15 cellular contexts compared by ENCODE assay signal in the genomic region with DNA sequence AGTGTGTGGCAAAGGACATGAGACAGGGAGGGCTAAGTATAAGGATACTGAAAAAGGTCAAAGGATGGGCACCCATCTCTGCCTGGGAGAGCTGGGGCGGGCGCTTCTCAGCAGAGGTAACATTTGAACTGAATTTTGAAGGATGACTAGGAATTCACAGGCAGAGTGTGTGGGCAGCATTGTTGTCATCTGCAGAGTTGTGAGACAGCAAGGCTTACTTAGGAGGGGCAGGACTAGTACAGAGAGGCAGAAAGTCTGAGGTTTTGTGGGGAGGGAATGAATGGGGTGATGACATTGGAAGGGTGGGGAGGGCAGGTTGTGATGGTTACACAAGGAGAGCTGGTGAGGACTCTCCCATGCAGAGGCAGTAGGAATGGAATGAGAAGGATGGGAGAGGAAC.
A peak's percentile ranks its signal among the peaks of the same experiment; 100 is the strongest.
DNase-seq lines count a peak whose midpoint lies in the region; ATAC-seq and TF ChIP-seq lines count a peak whose summit lies in the region.
"Had no signal": no experiment of that assay in that cellular context is flagged by ENCODE, and none has a peak within 500 bp of the region (broad histone marks: within the 10 kb centered on the region; RNA-seq: fewer than 3 reads in every experiment).

No MANE protein-coding gene starts in this region.

- no peak overlapping the region for H3K9ac ChIP-seq in neural progenitor cell

- H3K9me3 ChIP-seq in esophagus muscularis mucosa, result no peaks in the 10 kb centered on the region
- H3K9me3 ChIP-seq in neural progenitor cell (ENCODE audit: low read depth), result no peaks in the 10 kb centered on the region
- H3K9me3 ChIP-seq: Caco-2 had no signal

- no peak overlapping the region for H2AFZ ChIP-seq in neural progenitor cell (replicated peaks)

- H3K27me3 ChIP-seq in esophagus muscularis mucosa (no peaks in the 10 kb centered on the region), neural progenitor cell (no peaks in the 10 kb centered on the region)

- H3K4me3 ChIP-seq in esophagus muscularis mucosa (no peak overlapping the region), neural progenitor cell (no peak overlapping the region)

- H4K20me1 ChIP-seq in neural progenitor cell (ENCODE audit: low read depth), result no peaks in the 10 kb centered on the region

- DNase-seq in activated T-cell treated with anti-CD3 and anti-CD28 coated beads, Interleukin-2, amount 50 U/mL, for 72 hours, result peak in 1 of 2 donors; percentile 12
- DNase-seq in activated T-cell treated with anti-CD3 and anti-CD28 coated beads, Interleukin-2, amount 50 U/mL, for 4 hours, result no peak
- peak; percentile 18 for DNase-seq in M059J (ENCODE audit: low read depth)
- peak; percentile 39 for DNase-seq in esophagus muscularis mucosa (ENCODE audit: extremely low spot score)
- DNase-seq in neural progenitor cell (ENCODE audit: low spot score), result no peak
- DNase-seq in GM10248 (ENCODE audit: extremely low spot score), result no peak
- DNase-seq in effector CD4-positive, alpha-beta T cell, result no peak
- DNase-seq: 8988T, Caco-2, Kasumi-1, NCI-H146, NCI-H2227 treated with DMSO at 0.1 percent for 48 hours, NCI-H526 had no signal

- TF ChIP-seq POLR2A in esophagus muscularis mucosa (IDR thresholded peaks at IDR 0.05; ENCODE audit: low read depth), result no peak

- TF ChIP-seq EP300 in esophagus muscularis mucosa (IDR thresholded peaks at IDR 0.05), result no peak

- POLR2A ChIA-PET in GM10248 (lab: Yijun Ruan, JAX), result no interaction called here

- no peak overlapping the region for H3K27ac Mint-ChIP-seq in activated T-cell treated with anti-CD3 and anti-CD28 coated beads, Interleukin-2, amount 50 U/mL, for 72 hours
- peak overlapping the region; percentile 13 for H3K27ac Mint-ChIP-seq in neural progenitor cell

- 88% methylated on average over 2 of the region's 2 CpGs for WGBS in esophagus muscularis mucosa

- CTCF ChIA-PET in GM10248 (lab: Yijun Ruan, JAX), result no interaction called here

- no peak overlapping the region for H3K4me2 ChIP-seq in neural progenitor cell

- H3K36me3 Mint-ChIP-seq in activated T-cell treated with anti-CD3 and anti-CD28 coated beads, Interleukin-2, amount 50 U/mL, for 72 hours (ENCODE audit: insufficient read depth in 2 of 2), result no peaks in the 10 kb centered on the region
- H3K36me3 Mint-ChIP-seq in activated T-cell treated with anti-CD3 and anti-CD28 coated beads, Interleukin-2, amount 50 U/mL, for 4 hours (ENCODE audit: insufficient read depth), result no peaks in the 10 kb centered on the region
- no peaks in the 10 kb centered on the region for H3K36me3 Mint-ChIP-seq in neural progenitor cell

- peaks cover 6% of the 10 kb centered on the region for H3K27me3 Mint-ChIP-seq in activated T-cell treated with anti-CD3 and anti-CD28 coated beads, Interleukin-2, amount 50 U/mL, for 72 hours (ENCODE audit: low read depth)
- H3K27me3 Mint-ChIP-seq in activated T-cell treated with anti-CD3 and anti-CD28 coated beads, Interleukin-2, amount 50 U/mL, for 4 hours (ENCODE audit: low read depth), result peaks cover 2% of the 10 kb centered on the region
- H3K27me3 Mint-ChIP-seq in neural progenitor cell (ENCODE audit: insufficient read depth, low read depth), result peaks cover 2% of the 10 kb centered on the region

- H3K79me2 ChIP-seq in neural progenitor cell (ENCODE audit: low read depth), result no peaks in the 10 kb centered on the region

- intact Hi-C loops in esophagus muscularis mucosa (cut with DNase I), result no loop called here

- H3K4me1 Mint-ChIP-seq in activated T-cell treated with anti-CD3 and anti-CD28 coated beads, Interleukin-2, amount 50 U/mL, for 72 hours (ENCODE audit: low read depth), result peaks cover 6% of the 10 kb centered on the region
- no peaks in the 10 kb centered on the region for H3K4me1 Mint-ChIP-seq in activated T-cell treated with anti-CD3 and anti-CD28 coated beads, Interleukin-2, amount 50 U/mL, for 4 hours (ENCODE audit: low read depth)
- H3K4me1 Mint-ChIP-seq in neural progenitor cell, result peaks cover 2% of the 10 kb centered on the region

- no peak overlapping the region for H3K4me3 Mint-ChIP-seq in activated T-cell treated with anti-CD3 and anti-CD28 coated beads, Interleukin-2, amount 50 U/mL, for 72 hours
- no peak overlapping the region for H3K4me3 Mint-ChIP-seq in activated T-cell treated with anti-CD3 and anti-CD28 coated beads, Interleukin-2, amount 50 U/mL, for 4 hours
- H3K4me3 Mint-ChIP-seq in neural progenitor cell, result no peak overlapping the region

- no peaks in the 10 kb centered on the region for H3F3A ChIP-seq in neural progenitor cell (ENCODE audit: low read depth)

- no peaks in the 10 kb centered on the region for H3K9me3 Mint-ChIP-seq in activated T-cell treated with anti-CD3 and anti-CD28 coated beads, Interleukin-2, amount 50 U/mL, for 72 hours
- H3K9me3 Mint-ChIP-seq in activated T-cell treated with anti-CD3 and anti-CD28 coated beads, Interleukin-2, amount 50 U/mL, for 4 hours, result no peaks in the 10 kb centered on the region
- H3K9me3 Mint-ChIP-seq in neural progenitor cell, result no peaks in the 10 kb centered on the region

- H3K27ac ChIP-seq in esophagus muscularis mucosa (replicated peaks in 1 of 4), result no peak overlapping the region
- no peak overlapping the region for H3K27ac ChIP-seq in neural progenitor cell

- no peak for TF ChIP-seq CTCF in esophagus muscularis mucosa (IDR thresholded peaks at IDR 0.05)
- no peak for TF ChIP-seq CTCF in neural progenitor cell (IDR thresholded peaks at IDR 0.05)
- no peak for TF ChIP-seq CTCF in GM10248 (IDR thresholded peaks at IDR 0.05; ENCODE audit: control extremely low read depth, extremely low read depth, low read depth, missing control alignments)

- ATAC-seq in activated T-cell treated with anti-CD3 and anti-CD28 coated beads, Interleukin-2, amount 50 U/mL, for 72 hours (replicated peaks in 1 of 2), result peak; percentile 41 to 75
- no peak for ATAC-seq in activated T-cell treated with anti-CD3 and anti-CD28 coated beads, Interleukin-2, amount 50 U/mL, for 4 hours
- ATAC-seq in HG03045 (IDR thresholded peaks at IDR 0.05; ENCODE audit: unreplicated experiment), result no peak
- ATAC-seq: HepG2 had no signal

- no peaks in the 10 kb centered on the region for H3K36me3 ChIP-seq in esophagus muscularis mucosa
- no peaks in the 10 kb centered on the region for H3K36me3 ChIP-seq in neural progenitor cell

- H3K4me1 ChIP-seq in esophagus muscularis mucosa, result no peaks in the 10 kb centered on the region
- H3K4me1 ChIP-seq in neural progenitor cell, result no peaks in the 10 kb centered on the region
- H3K4me1 ChIP-seq: Caco-2 had no signal

Comparison
In these comparisons a context has a peak if more than half of its experiments do, and no peak if none do; other contexts are left out.
1. ATAC-seq: peak in activated T-cell treated with anti-CD3 and anti-CD28 coated beads, Interleukin-2, amount 50 U/mL, for 72 hours (2 of 2); none in activated T-cell treated with anti-CD3 and anti-CD28 coated beads, Interleukin-2, amount 50 U/mL, for 4 hours (0 of 2) and HG03045 (single experiment).
2. DNase-seq: peak in M059J (single experiment) and esophagus muscularis mucosa (single experiment); none in activated T-cell treated with anti-CD3 and anti-CD28 coated beads, Interleukin-2, amount 50 U/mL, for 4 hours (single experiment), neural progenitor cell (single experiment), GM10248 (single experiment) and effector CD4-positive, alpha-beta T cell (single experiment).